Comparison of ENCODE assay signal across 21 cellular contexts in the genomic region with DNA sequence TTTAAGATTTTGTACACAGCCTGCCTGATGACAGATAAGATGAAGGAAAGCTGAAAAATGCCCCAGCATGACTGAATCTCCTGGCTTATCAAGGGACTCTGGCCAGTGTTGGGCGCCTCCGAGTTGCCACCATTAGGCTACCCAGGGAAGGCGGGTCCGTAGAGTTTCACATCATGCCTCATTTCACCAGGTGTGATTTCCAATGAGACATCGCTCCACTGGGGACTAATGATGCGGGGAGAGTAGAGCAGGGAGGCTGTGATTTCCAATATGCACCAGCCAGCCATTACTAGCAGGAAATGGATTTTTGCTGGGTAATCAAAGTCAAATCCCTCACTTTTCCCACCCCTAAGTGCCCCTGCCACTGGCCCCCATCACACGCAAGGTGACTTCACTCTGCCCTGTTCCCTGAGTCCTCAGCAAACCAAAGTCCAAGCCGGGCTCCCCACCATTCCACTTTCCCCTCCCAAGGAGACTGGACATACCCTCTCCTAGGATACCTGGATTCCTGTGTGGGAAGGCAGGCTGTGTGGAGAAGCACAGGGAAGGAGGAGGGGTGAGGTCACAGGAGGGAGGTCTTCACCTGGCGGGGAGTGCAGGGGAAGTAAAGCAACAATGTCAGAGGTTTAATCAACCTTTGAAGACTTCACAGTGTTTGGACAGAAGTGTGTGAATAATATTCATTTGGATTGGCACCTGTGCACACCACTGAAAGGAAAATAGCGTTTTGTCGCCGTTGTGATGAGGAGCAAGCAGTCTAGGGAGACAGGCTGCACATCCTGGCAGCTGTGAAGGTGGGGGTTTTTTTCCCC.
A peak's percentile ranks its signal among the peaks of the same experiment; 100 is the strongest.
DNase-seq lines count a peak whose midpoint lies in the region; ATAC-seq and TF ChIP-seq lines count a peak whose summit lies in the region.
"Had no signal": no experiment of that assay in that cellular context is flagged by ENCODE, and none has a peak within 500 bp of the region (broad histone marks: within the 10 kb centered on the region; RNA-seq: fewer than 3 reads in every experiment).

No MANE protein-coding gene starts in this region.

- no peak overlapping the region for H3K14ac ChIP-seq in neuronal stem cell (ENCODE audit: low read length)

- peak overlapping the region; percentile 21 for H2AK5ac ChIP-seq in neuronal stem cell (ENCODE audit: low read depth, low read length)

- no peak overlapping the region for H3K18ac ChIP-seq in neuronal stem cell (ENCODE audit: low read length)

- intact Hi-C loops in heart right ventricle (cut with DNase I), result no loop called here

- no peak overlapping the region for H2BK120ac ChIP-seq in neuronal stem cell (ENCODE audit: low read depth, low read length)

- no peak overlapping the region for H3K4me2 ChIP-seq in neuronal stem cell (ENCODE audit: insufficient read depth, low read length, poor library complexity, severe bottlenecking)
- H3K4me2 ChIP-seq: BLaER1 treated with 17β-estradiol and CSF1 and Interleukin-3, amounts not matched to agents 10 nM and 100 nM had no signal

- DNase-seq in right atrium auricular region (ENCODE audit: low spot score) (peak; percentile 46), heart right ventricle (no peak), islet precursor cell (peak; percentile 35), neuronal stem cell (ENCODE audit: low spot score) (no peak), AG08395 (ENCODE audit: low spot score) (no peak), GOT3 (lab: John Stamatoyannopoulos, UW) (no peak)
- DNase-seq: 8988T; CD4-positive, CD25-positive, alpha-beta regulatory T cell; CD8-positive, alpha-beta memory T cell; COR-L47; DMS 273 treated with DMSO at 0.1 percent for 48 hours; DMS53; DND-41; EL; H9 had no signal

- H3K4me3 ChIP-seq in right atrium auricular region, result no peak overlapping the region
- no peak overlapping the region for H3K4me3 ChIP-seq in heart right ventricle
- no peak overlapping the region for H3K4me3 ChIP-seq in neuronal stem cell (ENCODE audit: low read length in 2 of 2)
- H3K4me3 ChIP-seq: BLaER1 treated with 17β-estradiol and CSF1 and Interleukin-3, amounts not matched to agents 10 nM and 100 nM; GM12878; K562 had no signal

- no peak overlapping the region for H2BK12ac ChIP-seq in neuronal stem cell (ENCODE audit: low read length)

- no peak overlapping the region for H3K9ac ChIP-seq in neuronal stem cell (ENCODE audit: low read depth, low read length, poor library complexity)
- H3K9ac ChIP-seq: BLaER1 treated with 17β-estradiol and CSF1 and Interleukin-3, amounts not matched to agents 10 nM and 100 nM had no signal

- H3K27ac ChIP-seq in right atrium auricular region, result no peak overlapping the region
- no peak overlapping the region for H3K27ac ChIP-seq in heart right ventricle
- no peak overlapping the region for H3K27ac ChIP-seq in neuronal stem cell (replicated peaks; ENCODE audit: low read length)
- H3K27ac ChIP-seq: BLaER1 treated with 17β-estradiol and CSF1 and Interleukin-3, amounts not matched to agents 10 nM and 100 nM; HL-60 had no signal

- H3K9me3 ChIP-seq in right atrium auricular region (peaks cover 0 to 6% of the 10 kb centered on the region in 2 donors), heart right ventricle (peaks cover 0 to 14% (median 10%) of the 10 kb centered on the region in 11 donors), neuronal stem cell (replicated peaks in 1 of 2; ENCODE audit: control insufficient read depth in 2 of 2, insufficient read depth in 1 of 2, low read depth in 1 of 2, low read length in 2 of 2) (peaks cover 6 to 8% of the 10 kb centered on the region in 2 donors)

- TF ChIP-seq CTCF in right atrium auricular region (IDR thresholded peaks at IDR 0.05) (no peak), heart right ventricle (IDR thresholded peaks at IDR 0.05) (no peak)

- H3K27me3 ChIP-seq in right atrium auricular region, result no peaks in the 10 kb centered on the region
- peaks cover 0 to 13% (median 0%) of the 10 kb centered on the region in 7 donors for H3K27me3 ChIP-seq in heart right ventricle
- no peaks in the 10 kb centered on the region for H3K27me3 ChIP-seq in neuronal stem cell (ENCODE audit: control insufficient read depth in 3 of 3, insufficient read depth in 3 of 3, low read depth in 1 of 3, low read length in 3 of 3)
- H3K27me3 ChIP-seq: BLaER1 treated with 17β-estradiol and CSF1 and Interleukin-3, amounts not matched to agents 10 nM and 100 nM had no signal

- no peak overlapping the region for H3K4ac ChIP-seq in neuronal stem cell (ENCODE audit: low read length)

- H2BK5ac ChIP-seq in neuronal stem cell (ENCODE audit: low read length), result peak overlapping the region; percentile 29

- H3K4me1 ChIP-seq in right atrium auricular region (no peaks in the 10 kb centered on the region), heart right ventricle (peaks cover 0 to 3% (median 0%) of the 10 kb centered on the region in 9 donors), neuronal stem cell (ENCODE audit: control insufficient read depth in 2 of 2, insufficient read depth in 1 of 2, low read depth in 1 of 2, low read length in 2 of 2) (peaks cover 0 to 6% of the 10 kb centered on the region in 2 donors)

- no peak overlapping the region for H2BK15ac ChIP-seq in neuronal stem cell (ENCODE audit: low read length)

- no peak for ATAC-seq in heart right ventricle
- no peak for ATAC-seq in HG02885 (IDR thresholded peaks at IDR 0.05; ENCODE audit: poor library complexity, unreplicated experiment)
- ATAC-seq in GM19452 (IDR thresholded peaks at IDR 0.05; ENCODE audit: unreplicated experiment), result no peak
- ATAC-seq: GM12878, K562 had no signal

- H3K36me3 ChIP-seq in right atrium auricular region (no peaks in the 10 kb centered on the region), heart right ventricle (no peaks in the 10 kb centered on the region), neuronal stem cell (replicated peaks in 1 of 2; ENCODE audit: control insufficient read depth in 2 of 2, insufficient read depth in 2 of 2, low read length in 2 of 2) (no peaks in the 10 kb centered on the region)
- H3K36me3 ChIP-seq: BLaER1 treated with 17β-estradiol and CSF1 and Interleukin-3, amounts not matched to agents 10 nM and 100 nM had no signal

- 93 to 94% methylated on average over 12 of the region's 12 CpGs for WGBS in heart right ventricle, 2 donors
- WGBS in neuronal stem cell (ENCODE audit: extremely low coverage in 2 of 2, insufficient read length in 2 of 2, insufficient replicate concordance in 1 of 2), 2 donors, result no CpG with 5 or more reads among the region's 12 CpGs

- H4K91ac ChIP-seq in neuronal stem cell (ENCODE audit: low read depth, low read length, poor library complexity), result no peak overlapping the region

- H4K8ac ChIP-seq in neuronal stem cell (ENCODE audit: low read depth, low read length), result peak overlapping the region; percentile 29

- H3K23ac ChIP-seq in neuronal stem cell (ENCODE audit: low read depth, low read length, poor library complexity), result no peak overlapping the region

- H2AFZ ChIP-seq in neuronal stem cell (ENCODE audit: low read length), result no peak overlapping the region

- no peaks in the 10 kb centered on the region for H3K79me1 ChIP-seq in neuronal stem cell (ENCODE audit: low read depth, low read length)

Comparison
In these comparisons a context has a peak if more than half of its experiments do, and no peak if none do; other contexts are left out.
1. DNase-seq: peak in right atrium auricular region (single experiment) and islet precursor cell (single experiment); none in heart right ventricle (0 of 2), neuronal stem cell (single experiment), AG08395 (single experiment) and GOT3 (single experiment).